ENCODE assay signal across 7 cellular contexts in the genomic region with DNA sequence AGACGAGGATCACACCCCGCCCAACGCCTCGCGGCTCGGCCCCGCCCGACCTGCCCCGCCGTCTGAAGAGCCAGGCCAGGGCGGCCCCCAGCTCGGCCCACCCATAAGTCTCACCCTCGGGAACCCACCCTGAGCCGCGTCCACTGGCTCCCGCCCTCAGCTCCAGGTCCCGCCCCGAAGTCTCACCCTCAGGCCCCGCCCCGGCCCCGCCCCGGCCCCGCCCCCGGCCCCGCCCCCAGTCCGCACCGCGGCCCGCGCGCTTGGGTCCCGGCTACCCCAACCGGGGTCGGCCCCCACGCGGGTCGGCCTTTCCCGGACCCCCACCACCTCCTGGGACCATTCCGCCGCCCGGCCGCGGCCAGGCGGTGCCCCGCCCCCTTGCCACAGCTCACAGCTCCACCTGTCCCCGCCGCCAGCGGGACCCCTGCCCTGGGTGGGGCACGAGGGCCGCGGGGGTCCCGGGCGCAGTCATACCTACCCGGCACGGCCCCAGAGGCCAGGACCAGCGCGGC. TPM values are rescaled to one million over a fixed set of nuclear protein-coding genes. Genes with fewer than 3 reads are reported as not detected.
DNase-seq lines count a peak whose midpoint lies in the region; ATAC-seq and TF ChIP-seq lines count a peak whose summit lies in the region.

No MANE protein-coding gene starts in this region.

- peak overlapping the region; percentile 69 for H3K4me2 ChIP-seq in parathyroid adenoma (ENCODE audit: low read length)

- H3K36me3 ChIP-seq in NT2/D1 (ENCODE audit: insufficient read depth, insufficient read length, low read length) (no peaks in the 10 kb centered on the region), gastroesophageal sphincter (no peaks in the 10 kb centered on the region), parathyroid adenoma (ENCODE audit: control insufficient read depth, insufficient read depth, low read length) (no peaks in the 10 kb centered on the region)

- ATAC-seq in gastroesophageal sphincter (peak; percentile 69), GM18907 (IDR thresholded peaks at IDR 0.05; ENCODE audit: unreplicated experiment) (no peak), HG02884 (IDR thresholded peaks at IDR 0.05; ENCODE audit: unreplicated experiment) (no peak)

- TF ChIP-seq CTCF in gastroesophageal sphincter (IDR thresholded peaks at IDR 0.05) (no peak), parathyroid adenoma (IDR thresholded peaks at IDR 0.05) (no peak)

- H3K4me1 ChIP-seq in NT2/D1 (ENCODE audit: insufficient read depth, insufficient read length) (peaks cover 2% of the 10 kb centered on the region), gastroesophageal sphincter (peaks cover 0 to 22% (median 11%) of the 10 kb centered on the region in 3 donors), parathyroid adenoma (no peaks in the 10 kb centered on the region)

- DNase-seq in GM19240 (ENCODE audit: insufficient read length, low spot score) (peak; percentile 66), NT2/D1 (ENCODE audit: low read depth, low spot score) (no peak)
- DNase-seq in activated effector memory CD4-positive, alpha-beta T cell treated with Interleukin-2 at 50 U/mL for 16 hours: peak; percentile 30

- TF ChIP-seq EP300 in gastroesophageal sphincter (IDR thresholded peaks at IDR 0.05): no peak

- H3K27ac ChIP-seq in gastroesophageal sphincter (peak overlapping the region in 2 of 4 donors; percentile 57 to 63), parathyroid adenoma (no peak overlapping the region)

- no peaks in the 10 kb centered on the region for H3K79me2 ChIP-seq in parathyroid adenoma

- H3K9ac ChIP-seq in NT2/D1 (ENCODE audit: insufficient read length, low read depth) (no peak overlapping the region), parathyroid adenoma (no peak overlapping the region)

- no peak for TF ChIP-seq POLR2A in gastroesophageal sphincter (IDR thresholded peaks at IDR 0.05)

- 0% methylated on average over 1 of the region's 57 CpGs; no CpG with 5 or more reads in 1 of the 2 donors for WGBS in gastroesophageal sphincter (ENCODE audit: low coverage in 1 of 2), 2 donors

- peak overlapping the region; percentile 44 for H3K4me3 ChIP-seq in NT2/D1 (ENCODE audit: insufficient read length, low read depth)
- peak overlapping the region; percentile 60 to 76 for H3K4me3 ChIP-seq in gastroesophageal sphincter
- peak overlapping the region; percentile 30 for H3K4me3 ChIP-seq in parathyroid adenoma (ENCODE audit: low read depth, low read length)

- peak overlapping the region; percentile 95 for H2AFZ ChIP-seq in parathyroid adenoma

- peaks cover 40% of the 10 kb centered on the region for H3K27me3 ChIP-seq in NT2/D1 (ENCODE audit: insufficient read depth, insufficient read length)
- H3K27me3 ChIP-seq in gastroesophageal sphincter: peaks cover 14% of the 10 kb centered on the region
- H3K27me3 ChIP-seq in parathyroid adenoma (ENCODE audit: control insufficient read depth, insufficient read depth, low read length): no peaks in the 10 kb centered on the region

- H3K9me3 ChIP-seq in NT2/D1 (ENCODE audit: insufficient read depth, low read length): no peaks in the 10 kb centered on the region
- no peaks in the 10 kb centered on the region for H3K9me3 ChIP-seq in gastroesophageal sphincter
- H3K9me3 ChIP-seq in parathyroid adenoma (ENCODE audit: control insufficient read depth, low read length): no peaks in the 10 kb centered on the region

RNA-seq across cellular contexts. Expression of a gene that starts 0.5 kb away (rescaled TPM):
- total RNA-seq in gastroesophageal sphincter: 1 to 10 TPM in 1 of 4 donors, under 1 TPM in 2, not detected in 1; 0.27 to 1.0 (median 0.30) TPM
